ENCODE assay signal across 1 cellular context in the genomic region with DNA sequence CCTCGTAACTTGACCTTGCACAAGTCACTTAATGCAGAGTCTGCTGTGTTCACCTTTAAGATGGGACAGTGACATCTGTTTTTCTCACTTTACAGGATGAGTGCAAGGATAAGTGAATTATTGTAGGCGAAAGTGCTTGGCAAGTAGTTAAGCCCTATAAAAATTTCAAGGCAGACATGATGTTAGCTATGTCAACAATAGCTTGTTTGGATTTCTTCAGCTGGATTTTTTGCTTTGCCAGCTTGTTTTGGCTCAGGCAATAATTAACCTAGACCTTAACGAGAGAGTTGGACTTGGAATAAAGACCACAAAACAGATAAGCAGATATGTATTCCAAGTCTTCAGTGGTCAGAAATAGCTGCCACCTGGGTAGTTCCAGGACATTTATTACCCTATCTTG.
A peak's percentile ranks its signal among the peaks of the same experiment; 100 is the strongest.
TF ChIP-seq lines count a peak whose summit lies in the region.

No MANE protein-coding gene starts in this region.

TF ChIP-seq in HepG2, 621 proteins besides CTCF, POLR2A, EP300 and RAD21 (continued from another document and continues in another):
- TF ChIP-seq, protein P1, sequence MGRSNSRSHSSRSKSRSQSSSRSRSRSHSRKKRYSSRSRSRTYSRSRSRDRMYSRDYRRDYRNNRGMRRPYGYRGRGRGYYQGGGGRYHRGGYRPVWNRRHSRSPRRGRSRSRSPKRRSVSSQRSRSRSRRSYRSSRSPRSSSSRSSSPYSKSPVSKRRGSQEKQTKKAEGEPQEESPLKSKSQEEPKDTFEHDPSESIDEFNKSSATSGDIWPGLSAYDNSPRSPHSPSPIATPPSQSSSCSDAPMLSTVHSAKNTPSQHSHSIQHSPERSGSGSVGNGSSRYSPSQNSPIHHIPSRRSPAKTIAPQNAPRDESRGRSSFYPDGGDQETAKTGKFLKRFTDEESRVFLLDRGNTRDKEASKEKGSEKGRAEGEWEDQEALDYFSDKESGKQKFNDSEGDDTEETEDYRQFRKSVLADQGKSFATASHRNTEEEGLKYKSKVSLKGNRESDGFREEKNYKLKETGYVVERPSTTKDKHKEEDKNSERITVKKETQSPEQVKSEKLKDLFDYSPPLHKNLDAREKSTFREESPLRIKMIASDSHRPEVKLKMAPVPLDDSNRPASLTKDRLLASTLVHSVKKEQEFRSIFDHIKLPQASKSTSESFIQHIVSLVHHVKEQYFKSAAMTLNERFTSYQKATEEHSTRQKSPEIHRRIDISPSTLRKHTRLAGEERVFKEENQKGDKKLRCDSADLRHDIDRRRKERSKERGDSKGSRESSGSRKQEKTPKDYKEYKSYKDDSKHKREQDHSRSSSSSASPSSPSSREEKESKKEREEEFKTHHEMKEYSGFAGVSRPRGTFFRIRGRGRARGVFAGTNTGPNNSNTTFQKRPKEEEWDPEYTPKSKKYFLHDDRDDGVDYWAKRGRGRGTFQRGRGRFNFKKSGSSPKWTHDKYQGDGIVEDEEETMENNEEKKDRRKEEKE (IDR thresholded peaks at IDR 0.05), result no peak
- TF ChIP-seq SAP130 (CRISPR knock-in tag; IDR thresholded peaks at IDR 0.05; ENCODE audit: low read depth), result peak; percentile 62
- TF ChIP-seq, protein P2, sequence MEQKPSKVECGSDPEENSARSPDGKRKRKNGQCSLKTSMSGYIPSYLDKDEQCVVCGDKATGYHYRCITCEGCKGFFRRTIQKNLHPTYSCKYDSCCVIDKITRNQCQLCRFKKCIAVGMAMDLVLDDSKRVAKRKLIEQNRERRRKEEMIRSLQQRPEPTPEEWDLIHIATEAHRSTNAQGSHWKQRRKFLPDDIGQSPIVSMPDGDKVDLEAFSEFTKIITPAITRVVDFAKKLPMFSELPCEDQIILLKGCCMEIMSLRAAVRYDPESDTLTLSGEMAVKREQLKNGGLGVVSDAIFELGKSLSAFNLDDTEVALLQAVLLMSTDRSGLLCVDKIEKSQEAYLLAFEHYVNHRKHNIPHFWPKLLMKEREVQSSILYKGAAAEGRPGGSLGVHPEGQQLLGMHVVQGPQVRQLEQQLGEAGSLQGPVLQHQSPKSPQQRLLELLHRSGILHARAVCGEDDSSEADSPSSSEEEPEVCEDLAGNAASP (CRISPR knock-in tag; IDR thresholded peaks at IDR 0.05; ENCODE audit: borderline replicate concordance), result peak; percentile 42; the same call in 1 of the 2 replicates
- TF ChIP-seq NCOA2 (CRISPR knock-in tag; IDR thresholded peaks at IDR 0.05), result peak; percentile 74
- TF ChIP-seq CCAR2 (optimal IDR thresholded peaks at IDR 0.05; ENCODE audit: low read depth, low read length), result no peak
- peak; percentile 22 for TF ChIP-seq YY1 (IDR thresholded peaks at IDR 0.05; ENCODE audit: insufficient read depth, insufficient replicate concordance, low read depth, low read length)
- TF ChIP-seq RCOR2 (CRISPR knock-in tag; IDR thresholded peaks at IDR 0.05), result 0 out of 2 replicates have a peak, but pooled peaks have one; percentile 39
- TF ChIP-seq KLF13 (CRISPR knock-in tag; IDR thresholded peaks at IDR 0.05), result no peak
- 0 out of 2 replicates have a peak, but pooled peaks have one; percentile 45 for TF ChIP-seq KLF6 (CRISPR knock-in tag; IDR thresholded peaks at IDR 0.05)
- TF ChIP-seq, protein P3, sequence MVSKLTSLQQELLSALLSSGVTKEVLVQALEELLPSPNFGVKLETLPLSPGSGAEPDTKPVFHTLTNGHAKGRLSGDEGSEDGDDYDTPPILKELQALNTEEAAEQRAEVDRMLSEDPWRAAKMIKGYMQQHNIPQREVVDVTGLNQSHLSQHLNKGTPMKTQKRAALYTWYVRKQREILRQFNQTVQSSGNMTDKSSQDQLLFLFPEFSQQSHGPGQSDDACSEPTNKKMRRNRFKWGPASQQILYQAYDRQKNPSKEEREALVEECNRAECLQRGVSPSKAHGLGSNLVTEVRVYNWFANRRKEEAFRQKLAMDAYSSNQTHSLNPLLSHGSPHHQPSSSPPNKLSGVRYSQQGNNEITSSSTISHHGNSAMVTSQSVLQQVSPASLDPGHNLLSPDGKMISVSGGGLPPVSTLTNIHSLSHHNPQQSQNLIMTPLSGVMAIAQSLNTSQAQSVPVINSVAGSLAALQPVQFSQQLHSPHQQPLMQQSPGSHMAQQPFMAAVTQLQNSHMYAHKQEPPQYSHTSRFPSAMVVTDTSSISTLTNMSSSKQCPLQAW (CRISPR knock-in tag; IDR thresholded peaks at IDR 0.05), result peak; percentile 52; the same call in 1 of the 2 replicates
- peak; percentile 85; the same call in 1 of the 2 replicates for TF ChIP-seq FOXJ3 (CRISPR knock-in tag; IDR thresholded peaks at IDR 0.05; ENCODE audit: borderline replicate concordance)
- TF ChIP-seq, protein P4, sequence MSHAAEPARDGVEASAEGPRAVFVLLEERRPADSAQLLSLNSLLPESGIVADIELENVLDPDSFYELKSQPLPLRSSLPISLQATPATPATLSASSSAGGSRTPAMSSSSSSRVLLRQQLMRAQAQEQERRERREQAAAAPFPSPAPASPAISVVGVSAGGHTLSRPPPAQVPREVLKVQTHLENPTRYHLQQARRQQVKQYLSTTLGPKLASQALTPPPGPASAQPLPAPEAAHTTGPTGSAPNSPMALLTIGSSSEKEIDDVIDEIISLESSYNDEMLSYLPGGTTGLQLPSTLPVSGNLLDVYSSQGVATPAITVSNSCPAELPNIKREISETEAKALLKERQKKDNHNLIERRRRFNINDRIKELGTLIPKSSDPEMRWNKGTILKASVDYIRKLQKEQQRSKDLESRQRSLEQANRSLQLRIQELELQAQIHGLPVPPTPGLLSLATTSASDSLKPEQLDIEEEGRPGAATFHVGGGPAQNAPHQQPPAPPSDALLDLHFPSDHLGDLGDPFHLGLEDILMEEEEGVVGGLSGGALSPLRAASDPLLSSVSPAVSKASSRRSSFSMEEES (CRISPR knock-in tag; IDR thresholded peaks at IDR 0.05), result peak; percentile 56; the same call in 1 of the 2 replicates
- TF ChIP-seq KAT8 (CRISPR knock-in tag; IDR thresholded peaks at IDR 0.05), result 0 out of 2 replicates have a peak, but pooled peaks have one; percentile 16
- TF ChIP-seq SATB2 (CRISPR knock-in tag; IDR thresholded peaks at IDR 0.05), result 0 out of 2 replicates have a peak, but pooled peaks have one; percentile 31
- TF ChIP-seq ERF (CRISPR knock-in tag; IDR thresholded peaks at IDR 0.05), result 0 out of 2 replicates have a peak, but pooled peaks have one; percentile 41
- TF ChIP-seq, protein P5, sequence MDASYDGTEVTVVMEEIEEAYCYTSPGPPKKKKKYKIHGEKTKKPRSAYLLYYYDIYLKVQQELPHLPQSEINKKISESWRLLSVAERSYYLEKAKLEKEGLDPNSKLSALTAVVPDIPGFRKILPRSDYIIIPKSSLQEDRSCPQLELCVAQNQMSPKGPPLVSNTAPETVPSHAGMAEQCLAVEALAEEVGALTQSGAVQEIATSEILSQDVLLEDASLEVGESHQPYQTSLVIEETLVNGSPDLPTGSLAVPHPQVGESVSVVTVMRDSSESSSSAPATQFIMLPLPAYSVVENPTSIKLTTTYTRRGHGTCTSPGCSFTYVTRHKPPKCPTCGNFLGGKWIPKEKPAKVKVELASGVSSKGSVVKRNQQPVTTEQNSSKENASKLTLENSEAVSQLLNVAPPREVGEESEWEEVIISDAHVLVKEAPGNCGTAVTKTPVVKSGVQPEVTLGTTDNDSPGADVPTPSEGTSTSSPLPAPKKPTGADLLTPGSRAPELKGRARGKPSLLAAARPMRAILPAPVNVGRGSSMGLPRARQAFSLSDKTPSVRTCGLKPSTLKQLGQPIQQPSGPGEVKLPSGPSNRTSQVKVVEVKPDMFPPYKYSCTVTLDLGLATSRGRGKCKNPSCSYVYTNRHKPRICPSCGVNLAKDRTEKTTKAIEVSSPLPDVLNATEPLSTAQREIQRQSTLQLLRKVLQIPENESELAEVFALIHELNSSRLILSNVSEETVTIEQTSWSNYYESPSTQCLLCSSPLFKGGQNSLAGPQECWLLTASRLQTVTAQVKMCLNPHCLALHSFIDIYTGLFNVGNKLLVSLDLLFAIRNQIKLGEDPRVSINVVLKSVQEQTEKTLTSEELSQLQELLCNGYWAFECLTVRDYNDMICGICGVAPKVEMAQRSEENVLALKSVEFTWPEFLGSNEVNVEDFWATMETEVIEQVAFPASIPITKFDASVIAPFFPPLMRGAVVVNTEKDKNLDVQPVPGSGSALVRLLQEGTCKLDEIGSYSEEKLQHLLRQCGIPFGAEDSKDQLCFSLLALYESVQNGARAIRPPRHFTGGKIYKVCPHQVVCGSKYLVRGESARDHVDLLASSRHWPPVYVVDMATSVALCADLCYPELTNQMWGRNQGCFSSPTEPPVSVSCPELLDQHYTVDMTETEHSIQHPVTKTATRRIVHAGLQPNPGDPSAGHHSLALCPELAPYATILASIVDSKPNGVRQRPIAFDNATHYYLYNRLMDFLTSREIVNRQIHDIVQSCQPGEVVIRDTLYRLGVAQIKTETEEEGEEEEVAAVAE (CRISPR knock-in tag; IDR thresholded peaks at IDR 0.05; ENCODE audit: borderline replicate concordance), result 0 out of 2 replicates have a peak, but pooled peaks have one; percentile 30
- TF ChIP-seq, protein P6, sequence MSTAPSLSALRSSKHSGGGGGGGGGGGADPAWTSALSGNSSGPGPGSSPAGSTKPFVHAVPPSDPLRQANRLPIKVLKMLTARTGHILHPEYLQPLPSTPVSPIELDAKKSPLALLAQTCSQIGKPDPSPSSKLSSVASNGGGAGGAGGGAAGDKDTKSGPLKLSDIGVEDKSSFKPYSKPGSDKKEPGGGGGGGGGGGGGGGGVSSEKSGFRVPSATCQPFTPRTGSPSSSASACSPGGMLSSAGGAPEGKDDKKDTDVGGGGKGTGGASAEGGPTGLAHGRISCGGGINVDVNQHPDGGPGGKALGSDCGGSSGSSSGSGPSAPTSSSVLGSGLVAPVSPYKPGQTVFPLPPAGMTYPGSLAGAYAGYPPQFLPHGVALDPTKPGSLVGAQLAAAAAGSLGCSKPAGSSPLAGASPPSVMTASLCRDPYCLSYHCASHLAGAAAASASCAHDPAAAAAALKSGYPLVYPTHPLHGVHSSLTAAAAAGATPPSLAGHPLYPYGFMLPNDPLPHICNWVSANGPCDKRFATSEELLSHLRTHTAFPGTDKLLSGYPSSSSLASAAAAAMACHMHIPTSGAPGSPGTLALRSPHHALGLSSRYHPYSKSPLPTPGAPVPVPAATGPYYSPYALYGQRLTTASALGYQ (CRISPR knock-in tag; IDR thresholded peaks at IDR 0.05), result peak; percentile 89
- peak; percentile 53; the same call in 1 of the 2 replicates for TF ChIP-seq RXRB (CRISPR knock-in tag; IDR thresholded peaks at IDR 0.05; ENCODE audit: borderline replicate concordance)
- TF ChIP-seq, protein P7, sequence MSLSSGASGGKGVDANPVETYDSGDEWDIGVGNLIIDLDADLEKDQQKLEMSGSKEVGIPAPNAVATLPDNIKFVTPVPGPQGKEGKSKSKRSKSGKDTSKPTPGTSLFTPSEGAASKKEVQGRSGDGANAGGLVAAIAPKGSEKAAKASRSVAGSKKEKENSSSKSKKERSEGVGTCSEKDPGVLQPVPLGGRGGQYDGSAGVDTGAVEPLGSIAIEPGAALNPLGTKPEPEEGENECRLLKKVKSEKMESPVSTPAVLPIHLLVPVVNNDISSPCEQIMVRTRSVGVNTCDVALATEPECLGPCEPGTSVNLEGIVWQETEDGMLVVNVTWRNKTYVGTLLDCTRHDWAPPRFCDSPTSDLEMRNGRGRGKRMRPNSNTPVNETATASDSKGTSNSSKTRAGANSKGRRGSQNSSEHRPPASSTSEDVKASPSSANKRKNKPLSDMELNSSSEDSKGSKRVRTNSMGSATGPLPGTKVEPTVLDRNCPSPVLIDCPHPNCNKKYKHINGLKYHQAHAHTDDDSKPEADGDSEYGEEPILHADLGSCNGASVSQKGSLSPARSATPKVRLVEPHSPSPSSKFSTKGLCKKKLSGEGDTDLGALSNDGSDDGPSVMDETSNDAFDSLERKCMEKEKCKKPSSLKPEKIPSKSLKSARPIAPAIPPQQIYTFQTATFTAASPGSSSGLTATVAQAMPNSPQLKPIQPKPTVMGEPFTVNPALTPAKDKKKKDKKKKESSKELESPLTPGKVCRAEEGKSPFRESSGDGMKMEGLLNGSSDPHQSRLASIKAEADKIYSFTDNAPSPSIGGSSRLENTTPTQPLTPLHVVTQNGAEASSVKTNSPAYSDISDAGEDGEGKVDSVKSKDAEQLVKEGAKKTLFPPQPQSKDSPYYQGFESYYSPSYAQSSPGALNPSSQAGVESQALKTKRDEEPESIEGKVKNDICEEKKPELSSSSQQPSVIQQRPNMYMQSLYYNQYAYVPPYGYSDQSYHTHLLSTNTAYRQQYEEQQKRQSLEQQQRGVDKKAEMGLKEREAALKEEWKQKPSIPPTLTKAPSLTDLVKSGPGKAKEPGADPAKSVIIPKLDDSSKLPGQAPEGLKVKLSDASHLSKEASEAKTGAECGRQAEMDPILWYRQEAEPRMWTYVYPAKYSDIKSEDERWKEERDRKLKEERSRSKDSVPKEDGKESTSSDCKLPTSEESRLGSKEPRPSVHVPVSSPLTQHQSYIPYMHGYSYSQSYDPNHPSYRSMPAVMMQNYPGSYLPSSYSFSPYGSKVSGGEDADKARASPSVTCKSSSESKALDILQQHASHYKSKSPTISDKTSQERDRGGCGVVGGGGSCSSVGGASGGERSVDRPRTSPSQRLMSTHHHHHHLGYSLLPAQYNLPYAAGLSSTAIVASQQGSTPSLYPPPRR (CRISPR knock-in tag; IDR thresholded peaks at IDR 0.05; ENCODE audit: borderline replicate concordance), result peak; percentile 62; the same call in 1 of the 2 replicates
- no peak for TF ChIP-seq ZIK1 (CRISPR knock-in tag; IDR thresholded peaks at IDR 0.05; ENCODE audit: borderline replicate concordance, low read depth)
- TF ChIP-seq SOX5 (CRISPR knock-in tag; IDR thresholded peaks at IDR 0.05; ENCODE audit: borderline replicate concordance), result peak; percentile 63; the same call in 1 of the 2 replicates
- TF ChIP-seq, protein P8, sequence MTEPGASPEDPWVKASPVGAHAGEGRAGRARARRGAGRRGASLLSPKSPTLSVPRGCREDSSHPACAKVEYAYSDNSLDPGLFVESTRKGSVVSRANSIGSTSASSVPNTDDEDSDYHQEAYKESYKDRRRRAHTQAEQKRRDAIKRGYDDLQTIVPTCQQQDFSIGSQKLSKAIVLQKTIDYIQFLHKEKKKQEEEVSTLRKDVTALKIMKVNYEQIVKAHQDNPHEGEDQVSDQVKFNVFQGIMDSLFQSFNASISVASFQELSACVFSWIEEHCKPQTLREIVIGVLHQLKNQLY (CRISPR knock-in tag; IDR thresholded peaks at IDR 0.05), result peak; percentile 65; the same call in 1 of the 2 replicates
- TF ChIP-seq FOXP1 (IDR thresholded peaks at IDR 0.05), result no peak
- peak; percentile 82 for TF ChIP-seq FOXP1 (CRISPR knock-in tag; IDR thresholded peaks at IDR 0.05)
- TF ChIP-seq, protein P9, sequence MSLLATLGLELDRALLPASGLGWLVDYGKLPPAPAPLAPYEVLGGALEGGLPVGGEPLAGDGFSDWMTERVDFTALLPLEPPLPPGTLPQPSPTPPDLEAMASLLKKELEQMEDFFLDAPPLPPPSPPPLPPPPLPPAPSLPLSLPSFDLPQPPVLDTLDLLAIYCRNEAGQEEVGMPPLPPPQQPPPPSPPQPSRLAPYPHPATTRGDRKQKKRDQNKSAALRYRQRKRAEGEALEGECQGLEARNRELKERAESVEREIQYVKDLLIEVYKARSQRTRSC (CRISPR knock-in tag; IDR thresholded peaks at IDR 0.05; ENCODE audit: low read depth), result no peak
